ENCODE assay signal across 8 cellular contexts in the genomic region with DNA sequence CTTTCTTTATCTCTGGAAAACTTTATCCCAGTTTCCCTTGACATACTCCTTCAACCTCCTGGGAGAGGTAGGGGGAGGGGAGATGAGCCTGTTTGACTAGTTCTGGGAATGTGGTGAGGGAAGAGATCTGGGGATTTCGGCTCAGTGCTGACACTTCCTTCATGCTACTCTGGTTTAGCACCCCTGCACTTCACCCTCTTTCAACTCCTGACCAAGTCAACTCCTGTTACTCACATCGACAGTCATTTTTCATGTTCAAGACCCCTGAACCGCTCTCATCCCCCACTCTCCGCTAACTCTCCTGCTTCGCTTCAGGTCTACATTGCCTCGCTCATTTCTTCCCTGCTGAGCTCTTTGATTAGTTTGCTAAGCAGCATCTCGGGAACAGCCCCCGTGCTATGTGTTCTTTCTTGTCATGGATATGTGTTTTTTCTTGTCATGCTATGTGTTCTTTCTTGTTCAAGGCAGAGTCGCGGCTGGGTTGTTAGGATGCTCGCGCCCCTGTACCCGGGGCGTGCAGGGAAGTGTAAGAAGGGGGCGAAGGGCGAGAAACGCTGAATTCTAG. TPM values are rescaled to one million over a fixed set of nuclear protein-coding genes. Genes with fewer than 3 reads are reported as not detected.
DNase-seq lines count a peak whose midpoint lies in the region; ATAC-seq and TF ChIP-seq lines count a peak whose summit lies in the region.

No MANE protein-coding gene starts in this region.

- H3K27ac Mint-ChIP-seq in activated naive CD4-positive, alpha-beta T cell treated with anti-CD3 and anti-CD28 coated beads, Interleukin-2, amount 10 ng/mL, durations not matched to agents 7 days and 5 days, result peak overlapping the region; percentile 95

- no peak for TF ChIP-seq POLR2A in ovary (IDR thresholded peaks at IDR 0.05)

- no peaks in the 10 kb centered on the region for H3K36me3 ChIP-seq in Panc1 (ENCODE audit: control insufficient read depth, insufficient read depth, low read length)
- H3K36me3 ChIP-seq in cardiac muscle cell, result no peaks in the 10 kb centered on the region
- H3K36me3 ChIP-seq in ovary, result no peaks in the 10 kb centered on the region

- H3K4me3 ChIP-seq in Panc1 (ENCODE audit: low read depth in 2 of 2, low read length in 2 of 2) (peak overlapping the region; percentile 99 to 100), cardiac muscle cell (peak overlapping the region; percentile 78), ovary (peak overlapping the region; percentile 67)

- BruUV-seq in Panc1 (replicated peaks; lab: Mats Ljungman, UMichigan), result no TSS peak

- peaks cover 4% of the 10 kb centered on the region for H3K27me3 Mint-ChIP-seq in activated naive CD4-positive, alpha-beta T cell treated with anti-CD3 and anti-CD28 coated beads, Interleukin-2, amount 10 ng/mL, durations not matched to agents 7 days and 5 days

- DNase-seq in activated CD4-positive, CD25-positive, alpha-beta regulatory T cell treated with anti-CD3 and anti-CD28 coated beads, Interleukin-2, amount 50 U/mL, for 72 hours, result no peak
- no peak for DNase-seq in Panc1 (ENCODE audit: low read depth, low spot score)
- peak; percentile 46 for DNase-seq in activated naive CD4-positive, alpha-beta T cell treated with anti-CD3 and anti-CD28 coated beads, Interleukin-2, amount 10 ng/mL, durations not matched to agents 7 days and 5 days
- DNase-seq in cardiac muscle cell (ENCODE audit: low read depth in 1 of 2, low spot score in 1 of 2), result peak in 1 of 2 donors; percentile 56
- peak in 4 of 5 donors; percentile 39 to 59 (median 48) for DNase-seq in ovary
- no peak for DNase-seq in OCI-M1 (lab: John Stamatoyannopoulos, UW)

- TF ChIP-seq CTCF in Panc1 (IDR thresholded peaks at IDR 0.05) (no peak), cardiac muscle cell (IDR thresholded peaks at IDR 0.05; ENCODE audit: low read depth, low read length) (no peak), ovary (IDR thresholded peaks at IDR 0.05) (no peak)

- peak overlapping the region; percentile 84 for H3K27ac ChIP-seq in Panc1 (ENCODE audit: low read length)
- peak overlapping the region; percentile 28 for H3K27ac ChIP-seq in cardiac muscle cell
- H3K27ac ChIP-seq in ovary, result peak overlapping the region; percentile 80 to 81

- H3K36me3 Mint-ChIP-seq in activated naive CD4-positive, alpha-beta T cell treated with anti-CD3 and anti-CD28 coated beads, Interleukin-2, amount 10 ng/mL, durations not matched to agents 7 days and 5 days, result no peaks in the 10 kb centered on the region

- no peaks in the 10 kb centered on the region for H3K9me3 Mint-ChIP-seq in activated naive CD4-positive, alpha-beta T cell treated with anti-CD3 and anti-CD28 coated beads, Interleukin-2, amount 10 ng/mL, durations not matched to agents 7 days and 5 days

- H3K4me3 Mint-ChIP-seq in activated naive CD4-positive, alpha-beta T cell treated with anti-CD3 and anti-CD28 coated beads, Interleukin-2, amount 10 ng/mL, durations not matched to agents 7 days and 5 days, result peak overlapping the region; percentile 88

- 1% methylated on average over 17 of the region's 17 CpGs for WGBS in ovary, 3 donors

- H3K27me3 ChIP-seq in Panc1 (ENCODE audit: control insufficient read depth, insufficient read depth, low read length) (no peaks in the 10 kb centered on the region), cardiac muscle cell (no peaks in the 10 kb centered on the region), ovary (no peaks in the 10 kb centered on the region)

- POLR2A ChIA-PET in Panc1 (lab: Charles Lee), result no interaction called here

- H3K4me1 Mint-ChIP-seq in activated naive CD4-positive, alpha-beta T cell treated with anti-CD3 and anti-CD28 coated beads, Interleukin-2, amount 10 ng/mL, durations not matched to agents 7 days and 5 days, result peaks cover 61% of the 10 kb centered on the region

- intact Hi-C loops in Panc1 (cut with micrococcal nuclease; ENCODE audit: unreplicated experiment), result loop anchor here (2.0 to 5.0 kb wide), 3 partner anchors 43 to 103 kb away; no protein-coding TSS in a partner anchor
- intact Hi-C loops in ovary (cut with DNase I), result loop anchor here in 3 of 4 donors (2.0 to 5.0 kb wide), 3 partner anchors 42 to 43 kb away; no protein-coding TSS in a partner anchor

- in situ Hi-C loops in Panc1 (cut with HindIII; ENCODE audit: low pct_unique_long_range_greater_than_20kb, low sequenced_read_pairs), result no loop called here

- TF ChIP-seq EP300 in ovary (IDR thresholded peaks at IDR 0.05), result no peak

- peak; percentile 21 to 25 for ATAC-seq in activated CD4-positive, CD25-positive, alpha-beta regulatory T cell treated with anti-CD3 and anti-CD28 coated beads, Interleukin-2, amount 50 U/mL, for 24 hours
- ATAC-seq in HG03196 (IDR thresholded peaks at IDR 0.05; ENCODE audit: unreplicated experiment) (peak; percentile 21), Panc1 (peak; percentile 53)

- H3K9me3 ChIP-seq in Panc1 (ENCODE audit: control insufficient read depth, insufficient read depth, low read depth, low read length) (no peaks in the 10 kb centered on the region), cardiac muscle cell (ENCODE audit: low read depth) (no peaks in the 10 kb centered on the region), ovary (no peaks in the 10 kb centered on the region)

- peaks cover 17% of the 10 kb centered on the region for H3K4me1 ChIP-seq in Panc1 (ENCODE audit: control insufficient read depth, insufficient read depth, low read length)
- H3K4me1 ChIP-seq in cardiac muscle cell (ENCODE audit: low read depth), result no peaks in the 10 kb centered on the region
- peaks cover 2% of the 10 kb centered on the region for H3K4me1 ChIP-seq in ovary (ENCODE audit: insufficient read depth)

- CTCF ChIA-PET in Panc1 (lab: Charles Lee), result no interaction called here
- CTCF ChIA-PET in activated naive CD4-positive, alpha-beta T cell treated with anti-CD3 and anti-CD28 coated beads, Interleukin-2, amount 10 ng/mL, durations not matched to agents 7 days and 5 days (lab: Charles Lee), result interaction anchor here (0.6 to 2.0 kb wide), 7 partner anchors 11 to 254 kb away, joined by 3 to 17 read pairs (median 3); no protein-coding TSS in a partner anchor

RNA-seq across cellular contexts. Expression of a gene that starts 16.6 kb away (rescaled TPM):
- total RNA-seq in Panc1 (2021; ENCODE audit: unreplicated experiment) (53.0 TPM), cardiac muscle cell (90.0 and 105 TPM in 2 replicates), ovary (10 to 100 TPM; 43.7 to 57.6 (median 48.8) TPM)
- polyA plus RNA-seq in Panc1 (2012; ENCODE audit: insufficient read length), result 42.6 TPM
- polyA plus RNA-seq in cardiac muscle cell (79.2 and 86.5 TPM in 2 replicates), ovary (10 to 100 TPM; 33.3 to 61.1 TPM)

Comparison
In these comparisons a context has a peak if more than half of its experiments do, and no peak if none do; other contexts are left out.
1. DNase-seq: peak in activated naive CD4-positive, alpha-beta T cell treated with anti-CD3 and anti-CD28 coated beads, Interleukin-2, amount 10 ng/mL, durations not matched to agents 7 days and 5 days (single experiment) and ovary (4 of 5); none in activated CD4-positive, CD25-positive, alpha-beta regulatory T cell treated with anti-CD3 and anti-CD28 coated beads, Interleukin-2, amount 50 U/mL, for 72 hours (single experiment), Panc1 (single experiment) and OCI-M1 (single experiment).
2. H3K27ac ChIP-seq: peak in every context shown above with its lines; median percentile 84 in Panc1; 80 in ovary; 28 in cardiac muscle cell.
3. Peak in every context shown above with its lines, with median percentiles within 50 percentile points of each other: ATAC-seq and H3K4me3 ChIP-seq.